6 cellular contexts compared by ENCODE assay signal in genomic region chr12:23502259-23502658, GRCh38.
"Had no signal": no experiment of that assay in that cellular context is flagged by ENCODE, and none has a peak within 500 bp of the region (broad histone marks: within the 10 kb centered on the region; RNA-seq: fewer than 3 reads in every experiment).

No MANE protein-coding gene starts in this region.

- H3K36me3 Mint-ChIP-seq: IgD-negative memory B cell had no signal

- ATAC-seq: HepG2 had no signal

- H3K27ac ChIP-seq: HL-60 had no signal

- H3K4me1 Mint-ChIP-seq: IgD-negative memory B cell had no signal

- H3K4me3 Mint-ChIP-seq: IgD-negative memory B cell had no signal

- H3K27ac Mint-ChIP-seq: IgD-negative memory B cell had no signal

- DNase-seq: IMR-90, KBM-7 had no signal

- FAIRE-seq: HepG2, HTR-8/SVneo had no signal
